ENCODE assay signal across 1 cellular context in the genomic region with DNA sequence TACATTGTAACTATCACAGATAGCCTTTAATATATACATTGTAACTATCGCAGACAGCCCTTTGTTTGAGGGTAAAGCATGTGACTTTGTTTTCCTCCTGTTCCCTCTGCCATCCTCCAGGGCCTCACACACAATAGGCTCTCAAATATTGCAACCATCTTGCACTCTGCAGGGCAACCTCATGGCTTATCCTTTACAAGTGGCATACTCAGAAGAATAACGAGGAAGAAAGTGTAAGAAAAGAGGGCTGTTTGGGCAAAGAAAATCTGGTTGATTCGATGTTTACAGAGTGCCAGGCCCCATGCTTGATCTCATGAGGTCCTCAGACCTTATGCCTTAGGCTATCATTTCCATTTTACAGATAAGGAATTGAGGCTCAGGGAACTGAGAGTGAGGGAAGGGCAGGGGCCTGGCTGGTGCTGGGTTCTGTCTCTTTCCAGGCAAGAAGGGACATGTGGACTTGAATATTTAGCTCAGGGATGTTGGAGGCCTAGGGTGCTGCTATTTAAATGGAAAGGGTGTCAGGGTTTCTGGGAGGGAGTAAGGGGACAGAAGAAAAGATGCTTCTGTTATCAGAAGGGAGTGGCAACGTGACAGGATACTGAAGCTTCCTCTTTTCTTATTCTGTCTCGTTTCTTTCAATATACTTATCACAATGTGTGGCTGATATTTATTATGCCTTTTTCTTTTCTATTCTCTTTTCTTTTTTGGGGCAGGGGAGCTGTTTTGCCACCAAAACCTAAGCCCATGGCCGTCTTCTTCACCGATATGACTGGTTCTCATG.
TF ChIP-seq lines count a peak whose summit lies in the region.

No MANE protein-coding gene starts in this region.

TF ChIP-seq in liver, 16 proteins besides CTCF, POLR2A, EP300 and RAD21 (continued from another document):
- TF ChIP-seq REST (IDR thresholded peaks at IDR 0.05) = no peak
- TF ChIP-seq TAF1 (conservative IDR thresholded peaks at IDR 0.05) = no peak
- no peak for TF ChIP-seq RXRA (IDR thresholded peaks at IDR 0.05)
- no peak for TF ChIP-seq FOXA2 (IDR thresholded peaks at IDR 0.05)
- no peak for TF ChIP-seq FOXA1 (IDR thresholded peaks at IDR 0.05)
- no peak for TF ChIP-seq NR2F2 (IDR thresholded peaks at IDR 0.05)
- TF ChIP-seq, protein P1, sequence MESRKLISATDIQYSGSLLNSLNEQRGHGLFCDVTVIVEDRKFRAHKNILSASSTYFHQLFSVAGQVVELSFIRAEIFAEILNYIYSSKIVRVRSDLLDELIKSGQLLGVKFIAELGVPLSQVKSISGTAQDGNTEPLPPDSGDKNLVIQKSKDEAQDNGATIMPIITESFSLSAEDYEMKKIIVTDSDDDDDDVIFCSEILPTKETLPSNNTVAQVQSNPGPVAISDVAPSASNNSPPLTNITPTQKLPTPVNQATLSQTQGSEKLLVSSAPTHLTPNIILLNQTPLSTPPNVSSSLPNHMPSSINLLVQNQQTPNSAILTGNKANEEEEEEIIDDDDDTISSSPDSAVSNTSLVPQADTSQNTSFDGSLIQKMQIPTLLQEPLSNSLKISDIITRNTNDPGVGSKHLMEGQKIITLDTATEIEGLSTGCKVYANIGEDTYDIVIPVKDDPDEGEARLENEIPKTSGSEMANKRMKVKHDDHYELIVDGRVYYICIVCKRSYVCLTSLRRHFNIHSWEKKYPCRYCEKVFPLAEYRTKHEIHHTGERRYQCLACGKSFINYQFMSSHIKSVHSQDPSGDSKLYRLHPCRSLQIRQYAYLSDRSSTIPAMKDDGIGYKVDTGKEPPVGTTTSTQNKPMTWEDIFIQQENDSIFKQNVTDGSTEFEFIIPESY (IDR thresholded peaks at IDR 0.05) = no peak
- no peak for TF ChIP-seq HNF4G (IDR thresholded peaks at IDR 0.05)
